In the genomic region with DNA sequence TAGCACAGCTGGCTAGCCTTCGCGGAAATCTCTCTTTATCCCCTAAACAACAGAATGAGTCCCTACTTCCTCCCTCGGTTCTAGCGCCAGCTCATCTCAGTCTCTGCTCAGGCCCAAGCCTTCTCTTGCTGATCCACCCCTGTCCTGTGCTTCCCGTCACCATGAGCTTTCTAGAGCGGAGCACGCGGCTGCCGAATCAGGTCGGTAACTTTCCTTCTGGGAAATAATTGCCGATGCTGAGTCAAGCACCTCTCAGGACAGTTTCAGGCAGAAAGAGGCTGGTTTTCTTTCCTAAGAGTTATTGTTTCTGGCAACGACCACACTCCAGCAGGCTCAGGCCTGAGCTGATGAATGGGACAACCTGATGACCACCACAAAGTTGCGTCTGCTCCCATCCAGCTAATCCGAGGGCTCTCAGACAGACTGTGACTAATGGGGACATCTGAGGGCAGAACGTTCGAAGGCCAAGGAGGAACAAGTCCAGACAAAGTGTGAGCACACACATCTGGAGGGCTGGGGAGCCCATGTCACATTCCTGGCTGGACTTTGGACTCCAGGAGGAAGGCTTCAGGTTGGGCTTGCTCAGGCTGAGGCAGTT, we compare ENCODE assay signal across 10 cellular contexts. TPM values are rescaled to one million over a fixed set of nuclear protein-coding genes. Genes with fewer than 3 reads are reported as not detected.
A peak's percentile ranks its signal among the peaks of the same experiment; 100 is the strongest.
DNase-seq lines count a peak whose midpoint lies in the region; ATAC-seq and TF ChIP-seq lines count a peak whose summit lies in the region.
"Had no signal": no experiment of that assay in that cellular context is flagged by ENCODE, and none has a peak within 500 bp of the region (broad histone marks: within the 10 kb centered on the region; RNA-seq: fewer than 3 reads in every experiment).

No MANE protein-coding gene starts in this region.

- DNase-seq in stimulated activated CD4-positive, alpha-beta T cell treated with anti-CD3 and anti-CD28 coated beads, Interleukin-15, amount 100 ng/mL, for 24 hours = peak; percentile 33
- no peak for DNase-seq in stimulated activated CD4-positive, alpha-beta T cell treated with anti-CD3 and anti-CD28 coated beads, Interleukin-12 subunit alpha, Interleukin-12 subunit beta, amount 100 ng/mL, for 4 hours
- DNase-seq in GM19238 (ENCODE audit: insufficient read length, low spot score) (no peak), DMS153 treated with DMSO at 0.1 percent for 48 hours (lab: John Stamatoyannopoulos, UW; ENCODE audit: unreplicated experiment) (no peak), glutamatergic neuron (no peak)
- DNase-seq: tibial artery had no signal

- peaks cover 32% of the 10 kb centered on the region for H3K4me1 Mint-ChIP-seq in dendritic cell treated with granulocyte-macrophage colony-stimulating factor and Interleukin-4, amounts not matched to agents 40 ng/mL and 50 ng/mL, for 4 days (ENCODE audit: low read depth)
- H3K4me1 Mint-ChIP-seq in glutamatergic neuron (ENCODE audit: low read depth, unreplicated experiment) = no peaks in the 10 kb centered on the region

- peaks cover 6% of the 10 kb centered on the region for H3K9me3 ChIP-seq in mesodermal cell (ENCODE audit: control insufficient read depth, low read length)
- H3K9me3 ChIP-seq: tibial artery had no signal

- 85 to 89% methylated on average over 16 of the region's 16 CpGs for WGBS in mesodermal cell (ENCODE audit: insufficient coverage in 2 of 2), 2 experiments

- H3K27ac ChIP-seq in mesodermal cell (ENCODE audit: low read depth, low read length, severe bottlenecking) = peak overlapping the region; percentile 71
- H3K27ac ChIP-seq: tibial artery had no signal

- H3K4me3 Mint-ChIP-seq in dendritic cell treated with granulocyte-macrophage colony-stimulating factor and Interleukin-4, amounts not matched to agents 40 ng/mL and 50 ng/mL, for 4 days = no peak overlapping the region
- H3K4me3 Mint-ChIP-seq in glutamatergic neuron (ENCODE audit: unreplicated experiment) = no peak overlapping the region
- H3K4me3 Mint-ChIP-seq: activated naive CD8-positive, alpha-beta T cell had no signal

- no peaks in the 10 kb centered on the region for H3K36me3 ChIP-seq in mesodermal cell (ENCODE audit: control insufficient read depth, insufficient read depth, low read length)
- H3K36me3 ChIP-seq: tibial artery had no signal

- H3K27ac Mint-ChIP-seq in dendritic cell treated with granulocyte-macrophage colony-stimulating factor and Interleukin-4, amounts not matched to agents 40 ng/mL and 50 ng/mL, for 4 days = peak overlapping the region; percentile 63
- H3K27ac Mint-ChIP-seq in glutamatergic neuron (ENCODE audit: unreplicated experiment) = no peak overlapping the region

- no peak for TF ChIP-seq CTCF in glutamatergic neuron (IDR thresholded peaks at IDR 0.05; ENCODE audit: partially characterized antibody, unreplicated experiment)

- no peak for ATAC-seq in HG03469 (IDR thresholded peaks at IDR 0.05; ENCODE audit: unreplicated experiment)

- H3K4me1 ChIP-seq in mesodermal cell (ENCODE audit: control insufficient read depth, insufficient read depth, low read length, poor library complexity, severe bottlenecking) = peaks cover 8% of the 10 kb centered on the region

- no peaks in the 10 kb centered on the region for H3K36me3 Mint-ChIP-seq in dendritic cell treated with granulocyte-macrophage colony-stimulating factor and Interleukin-4, amounts not matched to agents 40 ng/mL and 50 ng/mL, for 4 days (ENCODE audit: low read depth)
- H3K36me3 Mint-ChIP-seq in glutamatergic neuron (ENCODE audit: unreplicated experiment) = no peaks in the 10 kb centered on the region
- H3K36me3 Mint-ChIP-seq: activated naive CD8-positive, alpha-beta T cell had no signal

- no peak overlapping the region for H3K4me3 ChIP-seq in mesodermal cell (ENCODE audit: extremely low read depth, insufficient read depth, low read length, poor library complexity, severe bottlenecking)
- H3K4me3 ChIP-seq: tibial artery had no signal

- H3K9me3 Mint-ChIP-seq in dendritic cell treated with granulocyte-macrophage colony-stimulating factor and Interleukin-4, amounts not matched to agents 40 ng/mL and 50 ng/mL, for 4 days = no peaks in the 10 kb centered on the region
- peaks cover 5% of the 10 kb centered on the region for H3K9me3 Mint-ChIP-seq in glutamatergic neuron (ENCODE audit: unreplicated experiment)

- intact Hi-C loops in dendritic cell treated with granulocyte-macrophage colony-stimulating factor and Interleukin-4, amounts not matched to agents 40 ng/mL and 50 ng/mL, for 4 days (cut with micrococcal nuclease) = no loop called here

- H3K27me3 Mint-ChIP-seq in dendritic cell treated with granulocyte-macrophage colony-stimulating factor and Interleukin-4, amounts not matched to agents 40 ng/mL and 50 ng/mL, for 4 days = peaks cover 56% of the 10 kb centered on the region
- H3K27me3 Mint-ChIP-seq in glutamatergic neuron (ENCODE audit: unreplicated experiment) = peaks cover 13% of the 10 kb centered on the region
- H3K27me3 Mint-ChIP-seq: activated naive CD8-positive, alpha-beta T cell had no signal

RNA-seq across cellular contexts. Expression of gene GPR68, which starts 13.6 kb away (rescaled TPM):
- polyA plus RNA-seq in mesodermal cell (2013, experiment 1 of 2) = 0.70 TPM
- 0.30 TPM for polyA plus RNA-seq in mesodermal cell (2013, experiment 2 of 2)
- total RNA-seq in glutamatergic neuron (ENCODE audit: unreplicated experiment) = not detected
